Comparison of ENCODE assay signal across 1 cellular context in the genomic region with DNA sequence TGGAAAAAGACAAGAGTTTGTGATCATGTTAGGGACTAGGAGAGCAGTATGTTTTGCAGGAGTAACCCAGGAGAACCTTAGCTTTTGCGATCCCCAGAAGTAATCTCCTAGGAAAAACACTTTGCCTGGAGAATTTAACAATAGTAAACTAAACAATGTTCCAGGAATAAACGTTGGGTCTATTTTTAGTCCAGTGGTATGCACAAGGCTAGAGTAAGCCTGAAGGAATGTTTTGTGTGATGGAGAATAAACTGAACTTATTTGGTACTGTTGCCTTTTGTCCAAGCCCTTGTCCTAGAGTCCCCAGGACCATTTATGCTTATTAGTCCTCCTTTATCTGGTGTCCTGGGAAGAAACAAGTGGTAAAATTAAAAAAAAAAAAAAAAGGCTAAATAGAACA.
TF ChIP-seq lines count a peak whose summit lies in the region.

No MANE protein-coding gene starts in this region.

TF ChIP-seq in HepG2, 621 proteins besides CTCF, POLR2A, EP300 and RAD21:
- no peak for TF ChIP-seq CCAR2 (optimal IDR thresholded peaks at IDR 0.05; ENCODE audit: low read depth, low read length)
- TF ChIP-seq BRCA1 (CRISPR knock-in tag; IDR thresholded peaks at IDR 0.05), result no peak
- no peak for TF ChIP-seq ZFYVE20 (CRISPR knock-in tag; IDR thresholded peaks at IDR 0.05; ENCODE audit: borderline replicate concordance, low read depth)
- no peak for TF ChIP-seq HNF4G (IDR thresholded peaks at IDR 0.05; ENCODE audit: borderline replicate concordance, low read depth, low read length)
- no peak for TF ChIP-seq HNF4G (CRISPR knock-in tag; IDR thresholded peaks at IDR 0.05; ENCODE audit: borderline replicate concordance, low read depth)
- no peak for TF ChIP-seq ZNF891 (CRISPR knock-in tag; IDR thresholded peaks at IDR 0.05)
- no peak for TF ChIP-seq MIER3 (CRISPR knock-in tag; IDR thresholded peaks at IDR 0.05; ENCODE audit: borderline replicate concordance)
- no peak for TF ChIP-seq AGO1 (IDR thresholded peaks at IDR 0.05; ENCODE audit: low read depth, low read length, poor library complexity, severe bottlenecking)
- TF ChIP-seq ZMYM3 (CRISPR knock-in tag; IDR thresholded peaks at IDR 0.05), result no peak
- no peak for TF ChIP-seq SATB2 (CRISPR knock-in tag; IDR thresholded peaks at IDR 0.05)
- no peak for TF ChIP-seq ZNF382 (CRISPR knock-in tag; IDR thresholded peaks at IDR 0.05; ENCODE audit: borderline replicate concordance)
- no peak for TF ChIP-seq NCOA2 (CRISPR knock-in tag; IDR thresholded peaks at IDR 0.05)
- TF ChIP-seq, protein P1, sequence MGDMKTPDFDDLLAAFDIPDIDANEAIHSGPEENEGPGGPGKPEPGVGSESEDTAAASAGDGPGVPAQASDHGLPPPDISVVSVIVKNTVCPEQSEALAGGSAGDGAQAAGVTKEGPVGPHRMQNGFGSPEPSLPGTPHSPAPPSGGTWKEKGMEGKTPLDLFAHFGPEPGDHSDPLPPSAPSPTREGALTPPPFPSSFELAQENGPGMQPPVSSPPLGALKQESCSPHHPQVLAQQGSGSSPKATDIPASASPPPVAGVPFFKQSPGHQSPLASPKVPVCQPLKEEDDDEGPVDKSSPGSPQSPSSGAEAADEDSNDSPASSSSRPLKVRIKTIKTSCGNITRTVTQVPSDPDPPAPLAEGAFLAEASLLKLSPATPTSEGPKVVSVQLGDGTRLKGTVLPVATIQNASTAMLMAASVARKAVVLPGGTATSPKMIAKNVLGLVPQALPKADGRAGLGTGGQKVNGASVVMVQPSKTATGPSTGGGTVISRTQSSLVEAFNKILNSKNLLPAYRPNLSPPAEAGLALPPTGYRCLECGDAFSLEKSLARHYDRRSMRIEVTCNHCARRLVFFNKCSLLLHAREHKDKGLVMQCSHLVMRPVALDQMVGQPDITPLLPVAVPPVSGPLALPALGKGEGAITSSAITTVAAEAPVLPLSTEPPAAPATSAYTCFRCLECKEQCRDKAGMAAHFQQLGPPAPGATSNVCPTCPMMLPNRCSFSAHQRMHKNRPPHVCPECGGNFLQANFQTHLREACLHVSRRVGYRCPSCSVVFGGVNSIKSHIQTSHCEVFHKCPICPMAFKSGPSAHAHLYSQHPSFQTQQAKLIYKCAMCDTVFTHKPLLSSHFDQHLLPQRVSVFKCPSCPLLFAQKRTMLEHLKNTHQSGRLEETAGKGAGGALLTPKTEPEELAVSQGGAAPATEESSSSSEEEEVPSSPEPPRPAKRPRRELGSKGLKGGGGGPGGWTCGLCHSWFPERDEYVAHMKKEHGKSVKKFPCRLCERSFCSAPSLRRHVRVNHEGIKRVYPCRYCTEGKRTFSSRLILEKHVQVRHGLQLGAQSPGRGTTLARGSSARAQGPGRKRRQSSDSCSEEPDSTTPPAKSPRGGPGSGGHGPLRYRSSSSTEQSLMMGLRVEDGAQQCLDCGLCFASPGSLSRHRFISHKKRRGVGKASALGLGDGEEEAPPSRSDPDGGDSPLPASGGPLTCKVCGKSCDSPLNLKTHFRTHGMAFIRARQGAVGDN (CRISPR knock-in tag; IDR thresholded peaks at IDR 0.05), result no peak
TF ChIP-seq in HepG2: peak in this region for 0.
